In genomic region chr10:124119933-124120332, GRCh38 we compare ENCODE assay signal across 1 cellular context.
TF ChIP-seq lines count a peak whose summit lies in the region.

No MANE protein-coding gene starts in this region.

TF ChIP-seq in GM23338, 12 proteins besides CTCF, POLR2A, EP300 and RAD21 (continued from another document):
- TF ChIP-seq ZNF462 (CRISPR knock-in tag; IDR thresholded peaks at IDR 0.05) (no peak), NANOG (IDR thresholded peaks at IDR 0.05; ENCODE audit: borderline replicate concordance) (no peak), JUNB (IDR thresholded peaks at IDR 0.05; ENCODE audit: unreplicated experiment) (no peak), POLR2AphosphoS5 (IDR thresholded peaks at IDR 0.05; ENCODE audit: low read depth) (no peak), CREB1 (CRISPR knock-in tag; IDR thresholded peaks at IDR 0.05; ENCODE audit: low read depth) (no peak), EZH2phosphoT487 (IDR thresholded peaks at IDR 0.05; ENCODE audit: unreplicated experiment) (no peak), REST (IDR thresholded peaks at IDR 0.05; ENCODE audit: unreplicated experiment) (no peak), EZH2 (IDR thresholded peaks at IDR 0.05; ENCODE audit: low read depth, unreplicated experiment) (no peak)
